ENCODE assay signal across 33 cellular contexts in the genomic region with DNA sequence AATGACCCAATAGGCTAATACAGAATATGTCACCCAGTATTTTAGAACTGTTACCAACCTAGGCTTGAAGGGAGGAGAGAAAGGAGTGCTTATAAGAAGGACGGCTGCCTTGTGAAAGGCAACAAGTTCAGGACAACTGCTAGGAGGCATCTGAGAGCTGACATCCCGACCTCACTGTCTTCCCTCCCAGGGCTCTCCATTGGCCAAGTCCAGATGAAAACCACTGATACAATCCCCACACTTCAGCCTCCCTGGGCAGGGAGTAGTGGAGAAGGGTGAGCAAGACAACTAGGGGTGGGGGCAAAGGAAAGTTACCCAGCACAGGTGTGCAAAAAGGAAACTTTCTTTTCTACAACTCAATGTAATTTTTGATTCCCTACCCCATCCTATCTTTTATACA. TPM values are rescaled to one million over a fixed set of nuclear protein-coding genes. Genes with fewer than 3 reads are reported as not detected.
"Had no signal": no experiment of that assay in that cellular context is flagged by ENCODE, and none has a peak within 500 bp of the region (broad histone marks: within the 10 kb centered on the region; RNA-seq: fewer than 3 reads in every experiment).

No MANE protein-coding gene starts in this region.

- H3K27ac ChIP-seq: adrenal gland, body of pancreas, brain microvascular endothelial cell, breast epithelium, VCaP had no signal

- H3K4me1 Mint-ChIP-seq: activated naive CD4-positive, alpha-beta T cell treated with anti-CD3 and anti-CD28 coated beads, Interleukin-2, amount 50 U/mL, for 24 hours had no signal

- H3K4me1 ChIP-seq: adrenal gland, body of pancreas, breast epithelium had no signal

- H3K36me3 ChIP-seq: adrenal gland, brain microvascular endothelial cell, breast epithelium had no signal

- H3K4me3 ChIP-seq: adrenal gland, body of pancreas, breast epithelium had no signal

- H3K4me3 Mint-ChIP-seq: activated B cell treated with CpG ODN at 0.5 μM for 24 hours; activated CD4-positive, alpha-beta memory T cell treated with anti-CD3 and anti-CD28 coated beads for 36 hours; activated CD4-positive, alpha-beta T cell treated with anti-CD3 and anti-CD28 coated beads, Interleukin-2, amount 10 ng/mL, durations not matched to agents 24 days and 14 days; activated CD8-positive, alpha-beta T cell treated with anti-CD3 and anti-CD28 coated beads for 36 hours; activated naive CD4-positive, alpha-beta T cell treated with anti-CD3 and anti-CD28 coated beads, Interleukin-2, amount 10 ng/mL, durations not matched to agents 7 days and 5 days; activated naive CD4-positive, alpha-beta T cell treated with anti-CD3 and anti-CD28 coated beads, Interleukin-2, amount 50 U/mL, for 24 hours; activated naive CD8-positive, alpha-beta T cell; T-helper 1 cell treated with Interleukin-12 subunit alpha and Interleukin-12 subunit beta and Interleukin-4 antibody, amounts not matched to agents 30 μg/mL and 1 μg/mL, for 36 hours; T-helper 2 cell treated with Interferon-gamma antibody and Interleukin-4, amounts not matched to agents 5 μg/mL and 100 μg/mL, for 36 hours had no signal

- H3K27me3 ChIP-seq: adrenal gland, body of pancreas, brain microvascular endothelial cell had no signal

- H3K27ac Mint-ChIP-seq: activated B cell treated with CpG ODN at 0.5 μM for 24 hours; activated CD4-positive, alpha-beta memory T cell treated with anti-CD3 and anti-CD28 coated beads for 36 hours; activated CD4-positive, alpha-beta T cell treated with anti-CD3 and anti-CD28 coated beads, Interleukin-2, amount 10 ng/mL, durations not matched to agents 24 days and 14 days; activated CD8-positive, alpha-beta T cell treated with anti-CD3 and anti-CD28 coated beads for 36 hours; activated naive CD4-positive, alpha-beta T cell treated with anti-CD3 and anti-CD28 coated beads, Interleukin-2, amount 10 ng/mL, durations not matched to agents 7 days and 5 days; activated naive CD4-positive, alpha-beta T cell treated with anti-CD3 and anti-CD28 coated beads, Interleukin-2, amount 50 U/mL, for 24 hours; activated naive CD8-positive, alpha-beta T cell; activated T-helper 2 cell treated with anti-CD3 and anti-CD28 coated beads, Interferon-gamma antibody, Interleukin-2, Interleukin-4, amounts not matched to agents 10 μg/mL and 5 μg/mL and 100 μg/mL, durations not matched to agents 14 hours and 24 hours and 36 hours; T-helper 1 cell treated with Interleukin-12 subunit alpha and Interleukin-12 subunit beta and Interleukin-4 antibody, amounts not matched to agents 30 μg/mL and 1 μg/mL, for 36 hours; T-helper 2 cell treated with Interferon-gamma antibody and Interleukin-4, amounts not matched to agents 5 μg/mL and 100 μg/mL, for 36 hours had no signal

- ATAC-seq: activated CD8-positive, alpha-beta T cell treated with anti-CD3 and anti-CD28 coated beads for 36 hours; body of pancreas had no signal

- H3K9me3 Mint-ChIP-seq: activated B cell treated with CpG ODN at 0.5 μM for 24 hours; activated CD4-positive, alpha-beta memory T cell treated with anti-CD3 and anti-CD28 coated beads for 36 hours; activated CD4-positive, alpha-beta T cell treated with anti-CD3 and anti-CD28 coated beads, Interleukin-2, amount 10 ng/mL, durations not matched to agents 24 days and 14 days; activated naive CD4-positive, alpha-beta T cell treated with anti-CD3 and anti-CD28 coated beads, Interleukin-2, amount 10 ng/mL, durations not matched to agents 7 days and 5 days; activated naive CD4-positive, alpha-beta T cell treated with anti-CD3 and anti-CD28 coated beads, Interleukin-2, amount 50 U/mL, for 24 hours; activated T-helper 2 cell treated with anti-CD3 and anti-CD28 coated beads, Interferon-gamma antibody, Interleukin-2, Interleukin-4, amounts not matched to agents 10 μg/mL and 5 μg/mL and 100 μg/mL, durations not matched to agents 14 hours and 24 hours and 36 hours; T-helper 1 cell treated with Interleukin-12 subunit alpha and Interleukin-12 subunit beta and Interleukin-4 antibody, amounts not matched to agents 30 μg/mL and 1 μg/mL, for 36 hours; T-helper 2 cell treated with Interferon-gamma antibody and Interleukin-4, amounts not matched to agents 5 μg/mL and 100 μg/mL, for 36 hours had no signal

- DNase-seq: activated B cell treated with CpG ODN at 0.5 μM for 24 hours; activated CD4-positive, alpha-beta memory T cell treated with anti-CD3 and anti-CD28 coated beads for 36 hours; activated CD4-positive, alpha-beta T cell treated with anti-CD3 and anti-CD28 coated beads for 4 hours; activated CD4-positive, alpha-beta T cell treated with anti-CD3 and anti-CD28 coated beads, Interleukin-2, amount 10 ng/mL, durations not matched to agents 24 days and 14 days; activated CD4-positive, alpha-beta T cell treated with anti-CD3 and anti-CD28 coated beads, Interleukin-2, amount 50 U/mL, for 1 hour; activated CD4-positive, alpha-beta T cell treated with anti-CD3 and anti-CD28 coated beads, Interleukin-2, amount 50 U/mL, for 4 hours; activated CD4-positive, CD25-positive, alpha-beta regulatory T cell treated with anti-CD3 and anti-CD28 coated beads, Interleukin-2, amount 50 U/mL, for 72 hours; activated CD8-positive, alpha-beta memory T cell treated with anti-CD3 and anti-CD28 coated beads, Interleukin-2, amount 50 U/mL, for 4 hours; activated CD8-positive, alpha-beta T cell treated with anti-CD3 and anti-CD28 coated beads for 36 hours; activated effector memory CD4-positive, alpha-beta T cell treated with Interleukin-2 at 50 U/mL for 16 hours; activated gamma-delta T cell; activated naive CD4-positive, alpha-beta T cell treated with anti-CD3 and anti-CD28 coated beads, Interleukin-2, amount 10 ng/mL, durations not matched to agents 7 days and 5 days; activated naive CD4-positive, alpha-beta T cell treated with Interleukin-2 at 50 U/mL for 16 hours; activated T-cell treated with anti-CD3 and anti-CD28 coated beads for 4 hours; activated T-cell treated with anti-CD3 and anti-CD28 coated beads, Interleukin-2, amount 50 U/mL, for 1 hour; activated T-cell treated with anti-CD3 and anti-CD28 coated beads, Interleukin-2, amount 50 U/mL, for 48 hours; adrenal gland; amniotic stem cell; aorta; body of pancreas; brain microvascular endothelial cell; central memory CD4-positive, alpha-beta T cell; SW 1271; T-helper 1 cell; T-helper 9 cell had no signal

- H3K9me3 ChIP-seq: adrenal gland, body of pancreas, breast epithelium had no signal

- H3K36me3 Mint-ChIP-seq: activated CD4-positive, alpha-beta memory T cell treated with anti-CD3 and anti-CD28 coated beads for 36 hours; activated naive CD4-positive, alpha-beta T cell treated with anti-CD3 and anti-CD28 coated beads, Interleukin-2, amount 10 ng/mL, durations not matched to agents 7 days and 5 days; activated naive CD4-positive, alpha-beta T cell treated with anti-CD3 and anti-CD28 coated beads, Interleukin-2, amount 50 U/mL, for 24 hours; activated naive CD8-positive, alpha-beta T cell had no signal

RNA-seq across cellular contexts. Expression of a gene that starts 29.5 kb away (rescaled TPM):
- total RNA-seq: astrocyte had no signal
